Comparison of ENCODE assay signal across 8 cellular contexts in genomic region chr21:38352536-38353219, GRCh38.
DNase-seq lines count a peak whose midpoint lies in the region; ATAC-seq and TF ChIP-seq lines count a peak whose summit lies in the region.

No MANE protein-coding gene starts in this region.

- H3K4me3 Mint-ChIP-seq in progenitor cell of endocrine pancreas (ENCODE audit: low read depth): no peak overlapping the region

- ATAC-seq in GM19328 (IDR thresholded peaks at IDR 0.05; ENCODE audit: unreplicated experiment): no peak
- no peak for ATAC-seq in HG03520 (IDR thresholded peaks at IDR 0.05; ENCODE audit: unreplicated experiment)

- CTCF ChIA-PET in HEK293T (lab: Yijun Ruan, JAX): interaction anchor here (0.7 to 2.7 kb wide), 12 partner anchors 24 to 657 kb away, joined by 3 to 14 read pairs (median 4); no protein-coding TSS in a partner anchor

- H3K36me3 Mint-ChIP-seq in progenitor cell of endocrine pancreas (ENCODE audit: insufficient read depth): no peaks in the 10 kb centered on the region

- POLR2A ChIA-PET in HEK293T (lab: Yijun Ruan, JAX): no interaction called here

- peak; percentile 27 to 40 for DNase-seq in AML-193 (lab: John Stamatoyannopoulos, UW)
- DNase-seq in HEK293T (ENCODE audit: extremely low spot score): peak; percentile 54
- peak; percentile 26 to 85 for DNase-seq in NCI-H526 (lab: John Stamatoyannopoulos, UW)
- peak; percentile 37 for DNase-seq in activated T-cell treated with anti-CD3 and anti-CD28 coated beads for 48 hours (ENCODE audit: low read depth)
- peak; percentile 83 for DNase-seq in glomerular visceral epithelial cell (ENCODE audit: extremely low spot score)
- peak; percentile 47 for DNase-seq in progenitor cell of endocrine pancreas (ENCODE audit: low spot score, unreplicated experiment)

- no peaks in the 10 kb centered on the region for H3K9me3 Mint-ChIP-seq in progenitor cell of endocrine pancreas (ENCODE audit: low read depth)

- H3K27ac Mint-ChIP-seq in progenitor cell of endocrine pancreas: no peak overlapping the region

- peaks cover 43% of the 10 kb centered on the region for H3K27me3 Mint-ChIP-seq in progenitor cell of endocrine pancreas

- peaks cover 7% of the 10 kb centered on the region for H3K4me1 Mint-ChIP-seq in progenitor cell of endocrine pancreas (ENCODE audit: low read depth)

- peak; percentile 77 for TF ChIP-seq CTCF in progenitor cell of endocrine pancreas (IDR thresholded peaks at IDR 0.05; ENCODE audit: unreplicated experiment)

TF ChIP-seq in HEK293T, 16 proteins besides CTCF, POLR2A, EP300 and RAD21:
- TF ChIP-seq ARNT (IDR thresholded peaks at IDR 0.05) (no peak), LEF1 (IDR thresholded peaks at IDR 0.05; ENCODE audit: borderline replicate concordance) (no peak), FOXA1 (IDR thresholded peaks at IDR 0.05) (no peak), BHLHE40 (IDR thresholded peaks at IDR 0.05; ENCODE audit: borderline replicate concordance) (no peak), ZNF384 (IDR thresholded peaks at IDR 0.05) (no peak), NFRKB (IDR thresholded peaks at IDR 0.05) (no peak), TARDBP (IDR thresholded peaks at IDR 0.05) (no peak), SP1 (IDR thresholded peaks at IDR 0.05) (no peak), L3MBTL2 (conservative IDR thresholded peaks at IDR 0.05) (no peak)
